Comparison of ENCODE assay signal across 14 cellular contexts in the genomic region with DNA sequence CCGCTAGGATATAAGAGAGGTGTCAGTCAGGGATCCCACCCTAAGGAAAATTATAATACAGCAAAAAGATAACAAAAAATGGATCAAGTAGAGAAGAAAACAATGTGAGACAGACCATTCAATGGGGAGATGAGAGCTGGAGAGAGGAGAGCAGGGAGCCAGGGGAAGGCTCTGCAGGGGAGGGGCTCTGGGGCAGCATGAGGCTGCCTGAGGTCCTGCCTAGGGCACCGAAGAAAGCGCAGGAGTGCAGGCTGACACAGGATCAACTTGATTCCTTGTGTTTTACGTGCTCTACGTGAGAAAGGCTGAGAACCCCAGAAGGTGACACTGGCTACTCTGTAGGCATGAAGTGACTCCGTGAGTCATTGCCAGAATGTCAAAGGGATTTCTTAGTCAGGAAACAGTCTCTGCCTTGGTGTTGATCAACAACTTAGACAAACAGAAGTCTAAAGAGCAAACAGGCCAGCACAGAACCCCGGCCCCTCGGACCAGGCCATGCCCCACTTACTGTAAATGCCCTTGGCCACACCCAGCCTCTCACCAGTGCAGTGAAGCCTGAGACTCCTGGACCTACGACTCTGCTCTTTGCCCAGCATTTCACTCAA.
DNase-seq lines count a peak whose midpoint lies in the region; ATAC-seq and TF ChIP-seq lines count a peak whose summit lies in the region.
"Had no signal": no experiment of that assay in that cellular context is flagged by ENCODE, and none has a peak within 500 bp of the region (broad histone marks: within the 10 kb centered on the region; RNA-seq: fewer than 3 reads in every experiment).

No MANE protein-coding gene starts in this region.

- no peak overlapping the region for H3K27ac ChIP-seq in mesenchymal stem cell (ENCODE audit: low read length, poor library complexity, severe bottlenecking)
- no peak overlapping the region for H3K27ac ChIP-seq in ascending aorta

- H4K91ac ChIP-seq in mesenchymal stem cell (ENCODE audit: low read length): peak overlapping the region; percentile 0

- H3K4me3 ChIP-seq in mesenchymal stem cell (ENCODE audit: insufficient read depth in 1 of 2, low read depth in 1 of 2, low read length in 2 of 2): no peak overlapping the region
- H3K4me3 ChIP-seq in ascending aorta: no peak overlapping the region

- H3K4me1 Mint-ChIP-seq in activated T-helper 17 cell treated with anti-CD3 and anti-CD28 coated beads, Interleukin-2, amount 50 U/mL, for 72 hours: peaks cover 44% of the 10 kb centered on the region

- no peaks in the 10 kb centered on the region for H3K36me3 Mint-ChIP-seq in activated T-helper 17 cell treated with anti-CD3 and anti-CD28 coated beads, Interleukin-2, amount 50 U/mL, for 72 hours (ENCODE audit: low read depth)

- peak overlapping the region; percentile 38 to 87 for H2BK12ac ChIP-seq in mesenchymal stem cell (ENCODE audit: low read length in 2 of 2)

- H3K4me3 Mint-ChIP-seq in activated T-helper 17 cell treated with anti-CD3 and anti-CD28 coated beads, Interleukin-2, amount 50 U/mL, for 72 hours: peak overlapping the region; percentile 42

- no peak overlapping the region for H2BK120ac ChIP-seq in mesenchymal stem cell (ENCODE audit: low read depth, low read length)

- no peak overlapping the region for H3K14ac ChIP-seq in mesenchymal stem cell (ENCODE audit: low read length in 2 of 2)

- H2BK15ac ChIP-seq in mesenchymal stem cell (ENCODE audit: low read depth, poor library complexity, severe bottlenecking): no peak overlapping the region

- H3K9me3 Mint-ChIP-seq in activated T-helper 17 cell treated with anti-CD3 and anti-CD28 coated beads, Interleukin-2, amount 50 U/mL, for 72 hours: no peaks in the 10 kb centered on the region

- H3K9me3 ChIP-seq in mesenchymal stem cell (ENCODE audit: control insufficient read depth, low read length) (no peaks in the 10 kb centered on the region), ascending aorta (no peaks in the 10 kb centered on the region)

- no peak overlapping the region for H3K4me2 ChIP-seq in mesenchymal stem cell (ENCODE audit: low read length, poor library complexity, severe bottlenecking)

- H3K27me3 ChIP-seq in mesenchymal stem cell (ENCODE audit: control insufficient read depth in 1 of 2, insufficient read depth in 1 of 2, low read length in 2 of 2): peaks cover 0 to 3% of the 10 kb centered on the region in 2 experiments
- H3K27me3 ChIP-seq in ascending aorta: no peaks in the 10 kb centered on the region

- H2AK5ac ChIP-seq in mesenchymal stem cell (ENCODE audit: low read length, severe bottlenecking): no peak overlapping the region

- H3K9ac ChIP-seq in mesenchymal stem cell (ENCODE audit: low read length): no peak overlapping the region

- H3K27me3 Mint-ChIP-seq in activated T-helper 17 cell treated with anti-CD3 and anti-CD28 coated beads, Interleukin-2, amount 50 U/mL, for 72 hours: no peaks in the 10 kb centered on the region

- no peak overlapping the region for H2AFZ ChIP-seq in mesenchymal stem cell (ENCODE audit: low read depth, low read length)

- peak; percentile 55 for DNase-seq in CD1c-positive myeloid dendritic cell (ENCODE audit: extremely low spot score)
- peak; percentile 59 for DNase-seq in mesenchymal stem cell
- no peak for DNase-seq in NCI-H345 (lab: John Stamatoyannopoulos, UW)
- no peak for DNase-seq in ascending aorta (ENCODE audit: low spot score in 2 of 2)
- DNase-seq: activated CD8-positive, alpha-beta memory T cell treated with anti-CD3 and anti-CD28 coated beads, Interleukin-2, amount 50 U/mL, for 48 hours; AML-193; amniotic stem cell; NCI-H1092; NCI-H526; T-helper 9 cell had no signal

- 78% methylated on average over 7 of the region's 9 CpGs for WGBS in mesenchymal stem cell

- no peak for TF ChIP-seq CTCF in ascending aorta (IDR thresholded peaks at IDR 0.05)

- H3K36me3 ChIP-seq in mesenchymal stem cell (ENCODE audit: control insufficient read depth in 1 of 2, insufficient read depth in 2 of 2, low read depth in 1 of 2, low read length in 2 of 2) (no peaks in the 10 kb centered on the region), ascending aorta (no peaks in the 10 kb centered on the region)

- H4K8ac ChIP-seq in mesenchymal stem cell (ENCODE audit: low read length): no peak overlapping the region

- no peak overlapping the region for H2BK5ac ChIP-seq in mesenchymal stem cell (ENCODE audit: low read depth, low read length, poor library complexity, severe bottlenecking)

- peak overlapping the region; percentile 76 for H3K27ac Mint-ChIP-seq in activated T-helper 17 cell treated with anti-CD3 and anti-CD28 coated beads, Interleukin-2, amount 50 U/mL, for 72 hours

- H3K79me1 ChIP-seq in mesenchymal stem cell (replicated peaks; ENCODE audit: low read length, poor library complexity, severe bottlenecking): no peaks in the 10 kb centered on the region

- no peak overlapping the region for H3K23ac ChIP-seq in mesenchymal stem cell (ENCODE audit: low read length in 2 of 2)

- ATAC-seq in GM19351 (IDR thresholded peaks at IDR 0.05; ENCODE audit: unreplicated experiment) (peak; percentile 51), GM21367 (IDR thresholded peaks at IDR 0.05; ENCODE audit: unreplicated experiment) (no peak), GM21381 (IDR thresholded peaks at IDR 0.05; ENCODE audit: unreplicated experiment) (no peak)
- peak; percentile 75 for ATAC-seq in activated T-helper 17 cell treated with anti-CD3 and anti-CD28 coated beads, Interleukin-2, amount 50 U/mL, for 72 hours (replicated peaks)

- intact Hi-C loops in ascending aorta (cut with DNase I): no loop called here

- peak overlapping the region in 1 of 2 experiments; percentile 35 for H3K4ac ChIP-seq in mesenchymal stem cell (ENCODE audit: low read depth in 1 of 2, low read length in 2 of 2)

- no peak overlapping the region for H3K18ac ChIP-seq in mesenchymal stem cell (ENCODE audit: low read depth in 1 of 2, low read length in 2 of 2)

- H3K4me1 ChIP-seq in mesenchymal stem cell (ENCODE audit: control insufficient read depth, insufficient read depth, low read depth, low read length): no peaks in the 10 kb centered on the region
- peaks cover 0 to 6% of the 10 kb centered on the region in 2 donors for H3K4me1 ChIP-seq in ascending aorta

Comparison
In these comparisons a context has a peak if more than half of its experiments do, and no peak if none do; other contexts are left out.
1. DNase-seq: peak in CD1c-positive myeloid dendritic cell (single experiment) and mesenchymal stem cell (single experiment); none in NCI-H345 (single experiment) and ascending aorta (0 of 2).
2. ATAC-seq: peak in GM19351 (single experiment) and activated T-helper 17 cell treated with anti-CD3 and anti-CD28 coated beads, Interleukin-2, amount 50 U/mL, for 72 hours (single experiment); none in GM21367 (single experiment) and GM21381 (single experiment).